Comparison of ENCODE assay signal across 34 cellular contexts in genomic region chr14:96690713-96691383, GRCh38.
"Had no signal": no experiment of that assay in that cellular context is flagged by ENCODE, and none has a peak within 500 bp of the region (broad histone marks: within the 10 kb centered on the region; RNA-seq: fewer than 3 reads in every experiment).

No MANE protein-coding gene starts in this region.

- FAIRE-seq: astrocyte, TTC549 had no signal

- DNase-seq: activated B cell treated with CpG ODN at 0.5 μM for 24 hours; activated CD4-positive, alpha-beta memory T cell treated with anti-CD3 and anti-CD28 coated beads for 36 hours; activated CD4-positive, alpha-beta T cell treated with anti-CD3 and anti-CD28 coated beads for 4 hours; activated CD4-positive, alpha-beta T cell treated with anti-CD3 and anti-CD28 coated beads, Interleukin-2, amount 10 ng/mL, durations not matched to agents 24 days and 14 days; activated CD4-positive, alpha-beta T cell treated with anti-CD3 and anti-CD28 coated beads, Interleukin-2, amount 50 U/mL, for 1 hour; activated CD4-positive, alpha-beta T cell treated with anti-CD3 and anti-CD28 coated beads, Interleukin-2, amount 50 U/mL, for 4 hours; activated CD4-positive, CD25-positive, alpha-beta regulatory T cell treated with anti-CD3 and anti-CD28 coated beads, Interleukin-2, amount 50 U/mL, for 72 hours; activated CD8-positive, alpha-beta memory T cell treated with anti-CD3 and anti-CD28 coated beads, Interleukin-2, amount 50 U/mL, for 4 hours; activated CD8-positive, alpha-beta T cell treated with anti-CD3 and anti-CD28 coated beads for 36 hours; activated effector memory CD4-positive, alpha-beta T cell treated with anti-CD3 and anti-CD28 coated beads, Interleukin-2, amount 50 U/mL, for 16 hours; activated gamma-delta T cell treated with Interleukin-2 at 50 U/mL for 16 hours; activated naive CD4-positive, alpha-beta T cell; activated naive CD4-positive, alpha-beta T cell treated with anti-CD3 and anti-CD28 coated beads for 36 hours; activated naive CD4-positive, alpha-beta T cell treated with anti-CD3 and anti-CD28 coated beads, Interleukin-2, amount 50 U/mL, for 16 hours; activated naive CD8-positive, alpha-beta T cell treated with anti-CD3 and anti-CD28 coated beads for 36 hours; activated T-cell treated with anti-CD3 and anti-CD28 coated beads for 4 hours; activated T-cell treated with anti-CD3 and anti-CD28 coated beads, Interleukin-2, amount 50 U/mL, for 1 hour; activated T-cell treated with anti-CD3 and anti-CD28 coated beads, Interleukin-2, amount 50 U/mL, for 4 hours; activated T-cell treated with anti-CD3 and anti-CD28 coated beads, Interleukin-2, amount 50 U/mL, for 72 hours; adrenal gland; amniotic stem cell; aorta; body of pancreas; brain microvascular endothelial cell; central memory CD4-positive, alpha-beta T cell; T-helper 1 cell; T-helper 2 cell; T-helper 9 cell had no signal

- H3K27me3 ChIP-seq: adrenal gland, body of pancreas, brain microvascular endothelial cell had no signal

- H3K36me3 ChIP-seq: adrenal gland, brain microvascular endothelial cell, breast epithelium had no signal

- H3K4me1 ChIP-seq: adrenal gland, body of pancreas, breast epithelium had no signal

- H3K27ac ChIP-seq: adrenal gland, body of pancreas, brain microvascular endothelial cell, breast epithelium, VCaP had no signal

- H3K9me3 ChIP-seq: adrenal gland, body of pancreas, breast epithelium had no signal

- ATAC-seq: activated CD8-positive, alpha-beta T cell treated with anti-CD3 and anti-CD28 coated beads for 36 hours; activated naive CD4-positive, alpha-beta T cell treated with anti-CD3 and anti-CD28 coated beads, Interleukin-2, amount 50 U/mL, for 72 hours; activated T-cell treated with anti-CD3 and anti-CD28 coated beads, Interleukin-2, amount 50 U/mL, for 4 hours; activated T-cell treated with anti-CD3 and anti-CD28 coated beads, Interleukin-2, amount 50 U/mL, for 72 hours; activated T-helper 17 cell treated with anti-CD3 and anti-CD28 coated beads, Interleukin-2, amount 50 U/mL, for 72 hours; body of pancreas had no signal

- H3K4me3 ChIP-seq: adrenal gland, body of pancreas, breast epithelium had no signal
